In genomic region chr11:16936643-16937042, GRCh38 we compare ENCODE assay signal across 19 cellular contexts.
DNase-seq lines count a peak whose midpoint lies in the region; TF ChIP-seq lines count a peak whose summit lies in the region.
"Had no signal": no experiment of that assay in that cellular context is flagged by ENCODE, and none has a peak within 500 bp of the region (broad histone marks: within the 10 kb centered on the region; RNA-seq: fewer than 3 reads in every experiment).

No MANE protein-coding gene starts in this region.

- H3K9me3 ChIP-seq in testis (no peaks in the 10 kb centered on the region), mammary epithelial cell (replicated peaks; ENCODE audit: insufficient read depth, low read length) (no peaks in the 10 kb centered on the region)

- no peak overlapping the region for H3K9ac ChIP-seq in mammary epithelial cell (ENCODE audit: insufficient read depth, low read length)

- H3K27me3 ChIP-seq in testis = no peaks in the 10 kb centered on the region
- no peaks in the 10 kb centered on the region for H3K27me3 ChIP-seq in mammary epithelial cell (ENCODE audit: insufficient read depth, low read length)

- in situ Hi-C loops in mammary epithelial cell (cut with MboI; ENCODE audit: low sequenced_read_pairs in 2 of 2) = loop anchor here in 1 of 2 donors (25.0 kb wide), 1 partner anchor 576 kb away; no protein-coding TSS in a partner anchor

- no TSS peak for BruUV-seq in mammary epithelial cell (replicated peaks; lab: Mats Ljungman, UMichigan)

- no peak overlapping the region for H3K27ac ChIP-seq in testis
- H3K27ac ChIP-seq in mammary epithelial cell (ENCODE audit: insufficient read depth, low read depth, low read length) = no peak overlapping the region

- CTCF ChIA-PET in mammary epithelial cell (lab: Charles Lee; ENCODE audit: low non-redundant PET) = no interaction called here

- no peaks in the 10 kb centered on the region for H4K20me1 ChIP-seq in mammary epithelial cell (ENCODE audit: insufficient read depth, low read length)

- dilution Hi-C loops in mammary epithelial cell (cut with HindIII; ENCODE audit: low sequenced_read_pairs) = no loop called here

- DNase-seq in NCI-H1105 treated with DMSO at 0.1 percent for 48 hours (lab: John Stamatoyannopoulos, UW) = peak; percentile 15
- no peak for DNase-seq in NCI-H1105 (lab: John Stamatoyannopoulos, UW)
- peak; percentile 51 for DNase-seq in amniotic epithelial cell (ENCODE audit: low read depth)
- peak; percentile 79 for DNase-seq in islet precursor cell
- peak; percentile 26 for DNase-seq in testis
- no peak for DNase-seq in stimulated activated CD4-positive, alpha-beta T cell treated with anti-CD3 and anti-CD28 coated beads, Interleukin-1b, Interleukin-23, amount 100 ng/mL, for 48 hours
- DNase-seq in mammary epithelial cell = no peak
- DNase-seq in NCI-H748 (lab: John Stamatoyannopoulos, UW; ENCODE audit: unreplicated experiment) = no peak
- DNase-seq: 8988T; activated B cell treated with CpG ODN at 0.5 μM for 24 hours; activated CD4-positive, alpha-beta memory T cell treated with anti-CD3 and anti-CD28 coated beads, Interleukin-2, amount 10 ng/mL, durations not matched to agents 7 days and 5 days; activated naive CD4-positive, alpha-beta T cell; activated T-cell treated with anti-CD3 and anti-CD28 coated beads for 4 hours; foreskin fibroblast; HCEC 1CT; NCI-H1048; NCI-H524; nephron progenitor cell; stimulated activated CD4-positive, alpha-beta T cell treated with anti-CD3 and anti-CD28 coated beads, Interleukin-4, amount 100 ng/mL, for 4 hours had no signal

- peaks cover 30% of the 10 kb centered on the region for H3K4me1 ChIP-seq in testis
- no peaks in the 10 kb centered on the region for H3K4me1 ChIP-seq in mammary epithelial cell (ENCODE audit: insufficient read depth, low read length)

- no peaks in the 10 kb centered on the region for H3K79me2 ChIP-seq in mammary epithelial cell (ENCODE audit: insufficient read depth, low read length)

- H3K4me2 ChIP-seq in mammary epithelial cell (ENCODE audit: insufficient read depth, low read depth, low read length) = no peak overlapping the region

- H3K4me3 ChIP-seq in testis (no peak overlapping the region), mammary epithelial cell (replicated peaks in 1 of 3; ENCODE audit: insufficient read depth in 1 of 3, low read depth in 2 of 3, low read length in 3 of 3) (no peak overlapping the region)

- intact Hi-C loops in testis (cut with DNase I; ENCODE audit: low total_unique reads) (no loop called here), mammary epithelial cell (cut with micrococcal nuclease) (loop anchor here (1.0 to 2.0 kb wide), 3 partner anchors 126 to 304 kb away; no protein-coding TSS in a partner anchor)

- no peak for TF ChIP-seq CTCF in testis (IDR thresholded peaks at IDR 0.05)
- TF ChIP-seq CTCF in mammary epithelial cell (conservative IDR thresholded peaks at IDR 0.05 in 1 of 2, IDR thresholded peaks at IDR 0.05 in 1 of 2; ENCODE audit: extremely low read depth in 1 of 2, insufficient read depth in 1 of 2, low read depth in 1 of 2, low read length in 2 of 2) = no peak

- no peaks in the 10 kb centered on the region for H3K36me3 ChIP-seq in testis (ENCODE audit: low read depth, missing control alignments)
- H3K36me3 ChIP-seq in mammary epithelial cell (ENCODE audit: insufficient read depth, low read length) = no peaks in the 10 kb centered on the region

- no peak for TF ChIP-seq POLR2A in testis (IDR thresholded peaks at IDR 0.05)

- H2AFZ ChIP-seq in mammary epithelial cell (ENCODE audit: low read depth, low read length) = no peak overlapping the region

- 12 to 44% methylated on average over 1 of the region's 1 CpG for WGBS in testis, 2 donors
- WGBS in mammary epithelial cell (ENCODE audit: low coverage, missing lambda C conversion rate) = 100% methylated on average over 1 of the region's 1 CpG

Comparison
In these comparisons a context has a peak if more than half of its experiments do, and no peak if none do; other contexts are left out.
1. DNase-seq: peak in NCI-H1105 treated with DMSO at 0.1 percent for 48 hours (single experiment), amniotic epithelial cell (single experiment), islet precursor cell (single experiment) and testis (single experiment); none in NCI-H1105 (single experiment), stimulated activated CD4-positive, alpha-beta T cell treated with anti-CD3 and anti-CD28 coated beads, Interleukin-1b, Interleukin-23, amount 100 ng/mL, for 48 hours (single experiment), mammary epithelial cell (single experiment) and NCI-H748 (single experiment).